Comparison of ENCODE assay signal across 16 cellular contexts in genomic region chr2:239818531-239819011, GRCh38.
DNase-seq lines count a peak whose midpoint lies in the region; ATAC-seq and TF ChIP-seq lines count a peak whose summit lies in the region.
"Had no signal": no experiment of that assay in that cellular context is flagged by ENCODE, and none has a peak within 500 bp of the region (broad histone marks: within the 10 kb centered on the region; RNA-seq: fewer than 3 reads in every experiment).

No MANE protein-coding gene starts in this region.

- H3K36me3 Mint-ChIP-seq in endothelial cell (ENCODE audit: low read depth, unreplicated experiment) (no peaks in the 10 kb centered on the region), neural progenitor cell (no peaks in the 10 kb centered on the region), Caco-2 (ENCODE audit: insufficient read depth, unreplicated experiment) (no peaks in the 10 kb centered on the region)
- H3K36me3 Mint-ChIP-seq: activated CD4-positive, alpha-beta memory T cell treated with anti-CD3 and anti-CD28 coated beads for 36 hours; stimulated activated naive B cell treated with anti-CD40 and anti-IgM and Interleukin-4, amounts not matched to agents 10 μg/mL and 1 μg/mL and 100 μg/mL, for 72 hours; T-cell had no signal

- TF ChIP-seq POLR2A in testis (IDR thresholded peaks at IDR 0.05): no peak

- intact Hi-C loops in testis (cut with DNase I; ENCODE audit: low total_unique reads): no loop called here
- intact Hi-C loops in Caco-2 (cut with micrococcal nuclease; ENCODE audit: unreplicated experiment): no loop called here
- intact Hi-C loops in lower lobe of right lung (cut with DNase I): no loop called here

- BruUV-seq in Caco-2 (replicated peaks; lab: Mats Ljungman, UMichigan): no TSS peak

- DNase-seq in activated CD8-positive, alpha-beta memory T cell treated with anti-CD3 and anti-CD28 coated beads for 24 hours: peak; percentile 47
- DNase-seq in activated CD8-positive, alpha-beta memory T cell treated with anti-CD3 and anti-CD28 coated beads, Interleukin-2, amount 50 U/mL, for 4 hours: no peak
- DNase-seq in endothelial cell (ENCODE audit: low spot score): peak; percentile 2
- DNase-seq in neural progenitor cell (ENCODE audit: low spot score): no peak
- DNase-seq in testis: peak; percentile 8
- no peak for DNase-seq in Caco-2
- no peak for DNase-seq in lower lobe of right lung
- DNase-seq: activated CD4-positive, alpha-beta memory T cell treated with anti-CD3 and anti-CD28 coated beads for 36 hours; left ventricle myocardium inferior; NCI-H1694; RPMI8226; stimulated activated naive B cell treated with anti-CD40 and anti-IgM and Interleukin-4, amounts not matched to agents 10 μg/mL and 1 μg/mL and 100 μg/mL, for 72 hours had no signal

- no peaks in the 10 kb centered on the region for H3K27me3 ChIP-seq in neural progenitor cell
- no peaks in the 10 kb centered on the region for H3K27me3 ChIP-seq in testis
- no peaks in the 10 kb centered on the region for H3K27me3 ChIP-seq in Caco-2 (replicated peaks; ENCODE audit: control insufficient read depth, insufficient read depth, low read length)
- H3K27me3 ChIP-seq in lower lobe of right lung (ENCODE audit: low read depth): no peaks in the 10 kb centered on the region
- H3K27me3 ChIP-seq: cardiac muscle cell had no signal

- POLR2A ChIA-PET in Caco-2 (lab: Charles Lee): no interaction called here

- no peaks in the 10 kb centered on the region for H3K9me3 Mint-ChIP-seq in endothelial cell (ENCODE audit: unreplicated experiment)
- no peaks in the 10 kb centered on the region for H3K9me3 Mint-ChIP-seq in neural progenitor cell
- H3K9me3 Mint-ChIP-seq in Caco-2 (ENCODE audit: unreplicated experiment): no peaks in the 10 kb centered on the region
- H3K9me3 Mint-ChIP-seq: activated CD4-positive, alpha-beta memory T cell treated with anti-CD3 and anti-CD28 coated beads for 36 hours; T-cell had no signal

- H3K27ac ChIP-seq in neural progenitor cell: no peak overlapping the region
- H3K27ac ChIP-seq in testis: no peak overlapping the region
- H3K27ac ChIP-seq in lower lobe of right lung: no peak overlapping the region
- H3K27ac ChIP-seq: cardiac muscle cell, left ventricle myocardium inferior had no signal

- H2AFZ ChIP-seq in neural progenitor cell (replicated peaks): no peak overlapping the region

- 82 to 92% methylated on average over 7 to 9 of the region's 9 CpGs for WGBS in testis, 2 donors

- H4K20me1 ChIP-seq in neural progenitor cell (ENCODE audit: low read depth): no peaks in the 10 kb centered on the region

- no peaks in the 10 kb centered on the region for H3K79me2 ChIP-seq in neural progenitor cell (ENCODE audit: low read depth)

- no peak overlapping the region for H3K4me2 ChIP-seq in neural progenitor cell

- no peak for TF ChIP-seq CTCF in endothelial cell (IDR thresholded peaks at IDR 0.05; ENCODE audit: unreplicated experiment)
- no peak for TF ChIP-seq CTCF in neural progenitor cell (IDR thresholded peaks at IDR 0.05)
- no peak for TF ChIP-seq CTCF in testis (IDR thresholded peaks at IDR 0.05)
- no peak for TF ChIP-seq CTCF in Caco-2 (IDR thresholded peaks at IDR 0.05; ENCODE audit: insufficient read depth in 1 of 2, low read depth in 1 of 2, low read length in 1 of 2, severe bottlenecking in 1 of 2, unreplicated experiment in 1 of 2)
- no peak for TF ChIP-seq CTCF in lower lobe of right lung (IDR thresholded peaks at IDR 0.05)

- no peaks in the 10 kb centered on the region for H3F3A ChIP-seq in neural progenitor cell (ENCODE audit: low read depth)

- H3K27me3 Mint-ChIP-seq in endothelial cell (ENCODE audit: unreplicated experiment) (peaks cover 17% of the 10 kb centered on the region), neural progenitor cell (ENCODE audit: insufficient read depth, low read depth) (peaks cover 21% of the 10 kb centered on the region), Caco-2 (ENCODE audit: insufficient read depth, unreplicated experiment) (peaks cover 6% of the 10 kb centered on the region)

- H3K27ac Mint-ChIP-seq in endothelial cell (ENCODE audit: unreplicated experiment): no peak overlapping the region
- peak overlapping the region; percentile 42 for H3K27ac Mint-ChIP-seq in neural progenitor cell
- H3K27ac Mint-ChIP-seq in Caco-2 (ENCODE audit: unreplicated experiment): no peak overlapping the region
- H3K27ac Mint-ChIP-seq: activated CD4-positive, alpha-beta memory T cell treated with anti-CD3 and anti-CD28 coated beads for 36 hours; stimulated activated naive B cell treated with anti-CD40 and anti-IgM and Interleukin-4, amounts not matched to agents 10 μg/mL and 1 μg/mL and 100 μg/mL, for 72 hours; T-cell had no signal

- H3K9me3 ChIP-seq in neural progenitor cell (ENCODE audit: low read depth) (no peaks in the 10 kb centered on the region), testis (no peaks in the 10 kb centered on the region), Caco-2 (no peaks in the 10 kb centered on the region), lower lobe of right lung (no peaks in the 10 kb centered on the region)
- H3K9me3 ChIP-seq: left ventricle myocardium inferior had no signal

- H3K9ac ChIP-seq in neural progenitor cell: no peak overlapping the region

- H3K36me3 ChIP-seq in neural progenitor cell (no peaks in the 10 kb centered on the region), testis (ENCODE audit: low read depth, missing control alignments) (no peaks in the 10 kb centered on the region), Caco-2 (ENCODE audit: control insufficient read depth, insufficient read depth, low read length) (no peaks in the 10 kb centered on the region), lower lobe of right lung (no peaks in the 10 kb centered on the region)
- H3K36me3 ChIP-seq: cardiac muscle cell, left ventricle myocardium inferior had no signal

- ATAC-seq in GM18858 (IDR thresholded peaks at IDR 0.05; ENCODE audit: unreplicated experiment): no peak
- no peak for ATAC-seq in lower lobe of right lung
- ATAC-seq: HCT116; stimulated activated naive B cell treated with anti-CD40 and anti-IgM and Interleukin-4, amounts not matched to agents 10 μg/mL and 1 μg/mL and 100 μg/mL, for 72 hours; T-cell had no signal

- H3K4me1 Mint-ChIP-seq in endothelial cell (ENCODE audit: unreplicated experiment) (peaks cover 21% of the 10 kb centered on the region), neural progenitor cell (peaks cover 31% of the 10 kb centered on the region), Caco-2 (ENCODE audit: low read depth, unreplicated experiment) (no peaks in the 10 kb centered on the region)
- H3K4me1 Mint-ChIP-seq: T-cell had no signal

- CTCF ChIA-PET in Caco-2 (lab: Charles Lee): no interaction called here

- H3K4me1 ChIP-seq in neural progenitor cell (no peaks in the 10 kb centered on the region), testis (no peaks in the 10 kb centered on the region), Caco-2 (no peaks in the 10 kb centered on the region), lower lobe of right lung (peaks cover 19% of the 10 kb centered on the region)

- no peak overlapping the region for H3K4me3 Mint-ChIP-seq in endothelial cell (ENCODE audit: unreplicated experiment)
- no peak overlapping the region for H3K4me3 Mint-ChIP-seq in neural progenitor cell
- no peak overlapping the region for H3K4me3 Mint-ChIP-seq in Caco-2 (ENCODE audit: unreplicated experiment)
- H3K4me3 Mint-ChIP-seq: activated CD4-positive, alpha-beta memory T cell treated with anti-CD3 and anti-CD28 coated beads for 36 hours; stimulated activated naive B cell treated with anti-CD40 and anti-IgM and Interleukin-4, amounts not matched to agents 10 μg/mL and 1 μg/mL and 100 μg/mL, for 72 hours; T-cell had no signal

- H3K4me3 ChIP-seq in neural progenitor cell (no peak overlapping the region), testis (no peak overlapping the region), Caco-2 (ENCODE audit: low read depth, low read length) (no peak overlapping the region), lower lobe of right lung (no peak overlapping the region)
- H3K4me3 ChIP-seq: cardiac muscle cell, left ventricle myocardium inferior had no signal

Comparison
In these comparisons a context has a peak if more than half of its experiments do, and no peak if none do; other contexts are left out.
1. DNase-seq: peak in activated CD8-positive, alpha-beta memory T cell treated with anti-CD3 and anti-CD28 coated beads for 24 hours (single experiment), endothelial cell (single experiment) and testis (single experiment); none in activated CD8-positive, alpha-beta memory T cell treated with anti-CD3 and anti-CD28 coated beads, Interleukin-2, amount 50 U/mL, for 4 hours (single experiment), neural progenitor cell (single experiment), Caco-2 (0 of 2) and lower lobe of right lung (single experiment).